20 cellular contexts compared by ENCODE assay signal in genomic region chr7:58086871-58087535, GRCh38.
"Had no signal": no experiment of that assay in that cellular context is flagged by ENCODE, and none has a peak within 500 bp of the region (broad histone marks: within the 10 kb centered on the region; RNA-seq: fewer than 3 reads in every experiment).

No MANE protein-coding gene starts in this region.

- DNase-seq: activated CD4-positive, CD25-positive, alpha-beta regulatory T cell treated with anti-CD3 and anti-CD28 coated beads, Interleukin-2, amount 50 U/mL, for 72 hours; activated naive CD8-positive, alpha-beta T cell treated with anti-CD3 and anti-CD28 coated beads, Interleukin-2, amount 10 ng/mL, durations not matched to agents 7 days and 5 days; amygdala; caudate nucleus; colonic mucosa; erythroblast; foreskin melanocyte; hypothalamus; islet precursor cell; mammary epithelial cell; naive B cell; stimulated activated CD4-positive, alpha-beta T cell treated with anti-CD3 and anti-CD28 coated beads, Interleukin-12 subunit alpha, Interleukin-12 subunit beta, amount 100 ng/mL, for 4 hours; stimulated activated CD4-positive, alpha-beta T cell treated with anti-CD3 and anti-CD28 coated beads, Interleukin-2, amount 100 ng/mL, for 24 hours; stimulated activated naive CD8-positive, alpha-beta T cell treated with anti-CD3 and anti-CD28 coated beads, Interleukin-15, Interleukin-2, amounts not matched to agents 100 U/mL and 50 U/mL, for 24 hours; substantia nigra; T1000 had no signal

- H3K4me1 Mint-ChIP-seq: activated naive CD8-positive, alpha-beta T cell treated with anti-CD3 and anti-CD28 coated beads, Interleukin-2, amount 10 ng/mL, durations not matched to agents 7 days and 5 days had no signal

- H3K27me3 Mint-ChIP-seq: activated naive CD8-positive, alpha-beta T cell treated with anti-CD3 and anti-CD28 coated beads, Interleukin-2, amount 10 ng/mL, durations not matched to agents 7 days and 5 days; naive B cell had no signal

- H3K4me3 Mint-ChIP-seq: activated naive CD8-positive, alpha-beta T cell treated with anti-CD3 and anti-CD28 coated beads, Interleukin-2, amount 10 ng/mL, durations not matched to agents 7 days and 5 days; activated T-helper 1 cell treated with anti-CD3 and anti-CD28 coated beads, Interleukin-12 subunit alpha, Interleukin-12 subunit beta, Interleukin-2, Interleukin-4 antibody, amounts not matched to agents 30 ng/mL and 10 ng/mL and 1 ng/mL, durations not matched to agents 14 hours and 24 hours and 36 hours; naive B cell had no signal

- H3K27ac Mint-ChIP-seq: activated naive CD8-positive, alpha-beta T cell treated with anti-CD3 and anti-CD28 coated beads, Interleukin-2, amount 10 ng/mL, durations not matched to agents 7 days and 5 days; activated T-helper 1 cell treated with anti-CD3 and anti-CD28 coated beads, Interleukin-12 subunit alpha, Interleukin-12 subunit beta, Interleukin-2, Interleukin-4 antibody, amounts not matched to agents 30 ng/mL and 10 ng/mL and 1 ng/mL, durations not matched to agents 14 hours and 24 hours and 36 hours; naive B cell had no signal

- ATAC-seq: body of pancreas; left lobe of liver; pancreas; stimulated activated naive CD8-positive, alpha-beta T cell treated with anti-CD3 and anti-CD28 coated beads, Interleukin-15, Interleukin-2, amounts not matched to agents 100 U/mL and 50 U/mL, for 24 hours had no signal
